ENCODE assay signal across 9 cellular contexts in the genomic region with DNA sequence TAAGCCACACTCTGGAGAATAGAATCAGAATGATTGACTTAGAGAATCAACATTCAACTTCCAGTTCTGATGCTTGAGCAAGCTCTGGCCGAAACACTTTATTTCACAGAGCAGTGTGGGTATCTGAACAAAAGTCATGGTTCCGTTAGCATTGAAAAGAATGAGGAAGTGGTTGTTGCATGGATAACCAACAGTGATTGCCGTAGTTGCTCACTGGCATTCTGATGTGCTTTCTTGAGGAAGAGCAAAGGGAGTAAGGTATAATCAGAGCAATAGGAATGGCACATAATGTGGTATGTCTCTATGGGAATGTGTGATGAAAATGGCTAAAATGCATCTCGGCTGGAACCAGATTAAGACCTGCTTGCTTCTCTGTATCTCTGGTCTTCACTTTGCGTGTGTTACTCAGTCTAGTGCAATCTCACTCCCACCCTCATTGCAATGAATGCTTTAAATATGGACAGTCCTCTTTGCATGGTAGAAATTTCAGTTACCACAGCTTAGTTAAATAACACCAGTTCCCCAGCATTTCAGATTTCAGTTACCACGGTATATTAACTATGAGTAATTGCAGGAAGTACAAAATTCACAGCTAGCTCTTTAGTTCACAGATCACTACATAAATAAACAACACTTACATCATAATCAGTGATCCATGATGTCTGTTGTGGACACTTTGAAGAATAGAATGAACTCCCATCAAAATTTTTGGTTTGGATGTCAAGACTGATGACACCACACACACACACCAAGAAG. TPM values are rescaled to one million over a fixed set of nuclear protein-coding genes. Genes with fewer than 3 reads are reported as not detected.
DNase-seq lines count a peak whose midpoint lies in the region; ATAC-seq and TF ChIP-seq lines count a peak whose summit lies in the region.
"Had no signal": no experiment of that assay in that cellular context is flagged by ENCODE, and none has a peak within 500 bp of the region (broad histone marks: within the 10 kb centered on the region; RNA-seq: fewer than 3 reads in every experiment).

No MANE protein-coding gene starts in this region.

- H3K4me1 Mint-ChIP-seq in naive thymus-derived CD4-positive, alpha-beta T cell, result peaks cover 3 to 17% (median 8%) of the 10 kb centered on the region in 7 donors
- peaks cover 6% of the 10 kb centered on the region for H3K4me1 Mint-ChIP-seq in HFFc6 (ENCODE audit: low read depth)

- H3K4me3 Mint-ChIP-seq in naive thymus-derived CD4-positive, alpha-beta T cell, result peak overlapping the region in 1 of 10 donors; percentile 4
- H3K4me3 Mint-ChIP-seq in HFFc6, result no peak overlapping the region

- H3K36me3 ChIP-seq in naive thymus-derived CD4-positive, alpha-beta T cell (ENCODE audit: control insufficient read depth in 2 of 3, insufficient read depth in 3 of 3, low read length in 3 of 3), result no peaks in the 10 kb centered on the region

- no peaks in the 10 kb centered on the region for H3K27me3 ChIP-seq in naive thymus-derived CD4-positive, alpha-beta T cell (ENCODE audit: control insufficient read depth in 2 of 2, insufficient read depth in 2 of 2, low read length in 2 of 2)

- no peaks in the 10 kb centered on the region for H3K9me3 Mint-ChIP-seq in naive thymus-derived CD4-positive, alpha-beta T cell
- no peaks in the 10 kb centered on the region for H3K9me3 Mint-ChIP-seq in HFFc6

- H3K9me3 ChIP-seq in naive thymus-derived CD4-positive, alpha-beta T cell (ENCODE audit: control insufficient read depth in 2 of 3, low read length in 3 of 3), result no peaks in the 10 kb centered on the region

- peak; percentile 55 for DNase-seq in NOMO-1 treated with dmso at 0.1 percent for 144 hours (lab: John Stamatoyannopoulos, UW; ENCODE audit: unreplicated experiment)
- DNase-seq in naive thymus-derived CD4-positive, alpha-beta T cell, result no peak
- no peak for DNase-seq in NCI-H524 (lab: John Stamatoyannopoulos, UW)
- no peak for DNase-seq in HFFc6
- DNase-seq in 8988T, result no peak
- DNase-seq in stimulated activated CD4-positive, alpha-beta T cell treated with anti-CD3 and anti-CD28 coated beads, Interleukin-2, amount 100 ng/mL, for 24 hours, result no peak
- DNase-seq: posterior cingulate gyrus had no signal

- no peaks in the 10 kb centered on the region for H3K4me1 ChIP-seq in naive thymus-derived CD4-positive, alpha-beta T cell (ENCODE audit: control insufficient read depth in 2 of 2, insufficient read depth in 2 of 2, low read length in 2 of 2)

- H3K27ac ChIP-seq in naive thymus-derived CD4-positive, alpha-beta T cell (ENCODE audit: low read depth, low read length), result no peak overlapping the region

- H3K4me3 ChIP-seq in naive thymus-derived CD4-positive, alpha-beta T cell (ENCODE audit: low read length), result no peak overlapping the region

- TF ChIP-seq CTCF in HFFc6 (IDR thresholded peaks at IDR 0.05), result no peak

- intact Hi-C loops in naive thymus-derived CD4-positive, alpha-beta T cell (cut with micrococcal nuclease), result loop anchor here in 1 of 2 donors (10.0 kb wide), 1 partner anchor 1013 kb away; a partner anchor contains a TSS

- CTCF ChIA-PET in naive thymus-derived CD4-positive, alpha-beta T cell (lab: Charles Lee), result interaction anchor here (1.1 kb wide), 1 partner anchor 95 kb away, joined by 5 read pairs; no protein-coding TSS in a partner anchor

- ATAC-seq in GM18907 (IDR thresholded peaks at IDR 0.05; ENCODE audit: unreplicated experiment) (peak; percentile 81), HG02852 (IDR thresholded peaks at IDR 0.05; ENCODE audit: unreplicated experiment) (peak; percentile 72)
- ATAC-seq in naive thymus-derived CD4-positive, alpha-beta T cell, result peak; percentile 69

- peak overlapping the region in 1 of 9 donors; percentile 0 for H3K27ac Mint-ChIP-seq in naive thymus-derived CD4-positive, alpha-beta T cell
- no peak overlapping the region for H3K27ac Mint-ChIP-seq in HFFc6

- peaks cover 0 to 1% (median 0%) of the 10 kb centered on the region in 5 donors for H3K36me3 Mint-ChIP-seq in naive thymus-derived CD4-positive, alpha-beta T cell
- H3K36me3 Mint-ChIP-seq in HFFc6 (ENCODE audit: low read depth), result no peaks in the 10 kb centered on the region

- POLR2A ChIA-PET in naive thymus-derived CD4-positive, alpha-beta T cell (lab: Charles Lee), result no interaction called here

- peaks cover 11 to 24% (median 18%) of the 10 kb centered on the region in 5 donors for H3K27me3 Mint-ChIP-seq in naive thymus-derived CD4-positive, alpha-beta T cell
- peaks cover 29% of the 10 kb centered on the region for H3K27me3 Mint-ChIP-seq in HFFc6 (ENCODE audit: insufficient read depth)

RNA-seq across cellular contexts. Expression of a gene that starts 7.8 kb away (rescaled TPM):
- total RNA-seq in naive thymus-derived CD4-positive, alpha-beta T cell, result 10 to 100 TPM; 19.8 to 26.2 (median 23.0) TPM
- under 1 TPM; 0.12 to 0.45 TPM for polyA plus RNA-seq in naive thymus-derived CD4-positive, alpha-beta T cell
- total RNA-seq in HFFc6 (2021; fragmentation: NEBNext Ultra II Directional; extraction: Animal tissue kit (Norgen Biotek cat#: 25700)), result 10 to 100 TPM; 34.1 to 38.0 (median 36.4) TPM
